Comparison of ENCODE assay signal across 21 cellular contexts in genomic region chr13:35810286-35810685, GRCh38.
"Had no signal": no experiment of that assay in that cellular context is flagged by ENCODE, and none has a peak within 500 bp of the region (broad histone marks: within the 10 kb centered on the region; RNA-seq: fewer than 3 reads in every experiment).

No MANE protein-coding gene starts in this region.

- H3K9me3 Mint-ChIP-seq: activated CD4-positive, alpha-beta T cell treated with anti-CD3 and anti-CD28 coated beads, Interleukin-2, amount 10 ng/mL, durations not matched to agents 7 days and 5 days; brain; dendritic cell treated with granulocyte-macrophage colony-stimulating factor and Interleukin-4, amounts not matched to agents 40 ng/mL and 50 ng/mL, for 4 days; neural crest cell; stimulated activated naive CD8-positive, alpha-beta T cell treated with anti-CD3 and anti-CD28 coated beads, Interleukin-15, amount 100 ng/mL, for 72 hours had no signal

- H3K4me1 Mint-ChIP-seq: activated CD4-positive, alpha-beta T cell treated with anti-CD3 and anti-CD28 coated beads, Interleukin-2, amount 10 ng/mL, durations not matched to agents 7 days and 5 days; naive B cell; neural crest cell; stimulated activated effector memory CD8-positive, alpha-beta T cell treated with anti-CD3 and anti-CD28 coated beads, Interleukin-12 subunit alpha, Interleukin-12 subunit beta, amount 100 ng/mL, for 72 hours; stimulated activated naive CD8-positive, alpha-beta T cell treated with anti-CD3 and anti-CD28 coated beads, Interleukin-15, amount 100 ng/mL, for 72 hours had no signal

- FAIRE-seq: endometrium had no signal

- ATAC-seq: activated naive CD4-positive, alpha-beta T cell treated with anti-CD3 and anti-CD28 coated beads, Interleukin-2, amount 50 U/mL, for 72 hours; left lung; right lobe of liver; stimulated activated effector memory CD8-positive, alpha-beta T cell treated with anti-CD3 and anti-CD28 coated beads, Interleukin-12 subunit alpha, Interleukin-12 subunit beta, amount 100 ng/mL, for 72 hours; stimulated activated naive CD8-positive, alpha-beta T cell treated with anti-CD3 and anti-CD28 coated beads, Interleukin-15, amount 100 ng/mL, for 72 hours had no signal

- H3K27ac Mint-ChIP-seq: activated CD4-positive, alpha-beta T cell treated with anti-CD3 and anti-CD28 coated beads, Interleukin-2, amount 10 ng/mL, durations not matched to agents 7 days and 5 days; activated naive CD4-positive, alpha-beta T cell treated with anti-CD3 and anti-CD28 coated beads, Interleukin-2, amount 50 U/mL, for 72 hours; dendritic cell treated with granulocyte-macrophage colony-stimulating factor and Interleukin-4, amounts not matched to agents 40 ng/mL and 50 ng/mL, for 4 days; naive B cell; stimulated activated effector memory CD8-positive, alpha-beta T cell treated with anti-CD3 and anti-CD28 coated beads, Interleukin-12 subunit alpha, Interleukin-12 subunit beta, amount 100 ng/mL, for 72 hours; stimulated activated naive CD8-positive, alpha-beta T cell treated with anti-CD3 and anti-CD28 coated beads, Interleukin-15, amount 100 ng/mL, for 72 hours had no signal

- H3K27me3 Mint-ChIP-seq: activated CD4-positive, alpha-beta T cell treated with anti-CD3 and anti-CD28 coated beads, Interleukin-2, amount 10 ng/mL, durations not matched to agents 7 days and 5 days; brain; naive B cell had no signal

- H3K4me3 Mint-ChIP-seq: activated CD4-positive, alpha-beta T cell treated with anti-CD3 and anti-CD28 coated beads, Interleukin-2, amount 10 ng/mL, durations not matched to agents 7 days and 5 days; brain; dendritic cell treated with granulocyte-macrophage colony-stimulating factor and Interleukin-4, amounts not matched to agents 40 ng/mL and 50 ng/mL, for 4 days; neural crest cell; stimulated activated effector memory CD8-positive, alpha-beta T cell treated with anti-CD3 and anti-CD28 coated beads, Interleukin-12 subunit alpha, Interleukin-12 subunit beta, amount 100 ng/mL, for 72 hours; stimulated activated naive CD8-positive, alpha-beta T cell treated with anti-CD3 and anti-CD28 coated beads, Interleukin-15, amount 100 ng/mL, for 72 hours had no signal

- DNase-seq: activated CD4-positive, alpha-beta T cell treated with anti-CD3 and anti-CD28 coated beads, Interleukin-2, amount 10 ng/mL, durations not matched to agents 7 days and 5 days; activated CD4-positive, CD25-positive, alpha-beta regulatory T cell treated with anti-CD3 and anti-CD28 coated beads, Interleukin-2, amount 50 U/mL, for 72 hours; activated T-cell treated with anti-CD3 and anti-CD28 coated beads, Interleukin-2, amount 50 U/mL, for 1 hour; aorta; caudate nucleus; effector CD4-positive, alpha-beta T cell; kidney glomerular epithelial cell; left lung; naive B cell; posterior cingulate gyrus; right lobe of liver; stimulated activated CD4-positive, alpha-beta T cell treated with anti-CD3 and anti-CD28 coated beads, Interleukin-2, amount 100 ng/mL, for 24 hours; stimulated activated naive CD8-positive, alpha-beta T cell treated with anti-CD3 and anti-CD28 coated beads, Interleukin-15, amount 100 ng/mL, for 72 hours; tibial artery; WERI-Rb-1 had no signal

- H3K36me3 Mint-ChIP-seq: naive B cell; stimulated activated effector memory CD8-positive, alpha-beta T cell treated with anti-CD3 and anti-CD28 coated beads, Interleukin-12 subunit alpha, Interleukin-12 subunit beta, amount 100 ng/mL, for 72 hours had no signal
